ENCODE assay signal across 21 cellular contexts in genomic region chr20:64091340-64091739, GRCh38. TPM values are rescaled to one million over a fixed set of nuclear protein-coding genes. Genes with fewer than 3 reads are reported as not detected.
DNase-seq lines count a peak whose midpoint lies in the region; ATAC-seq and TF ChIP-seq lines count a peak whose summit lies in the region.
"Had no signal": no experiment of that assay in that cellular context is flagged by ENCODE, and none has a peak within 500 bp of the region (broad histone marks: within the 10 kb centered on the region; RNA-seq: fewer than 3 reads in every experiment).

No MANE protein-coding gene starts in this region.

- H3K4me1 Mint-ChIP-seq in activated naive CD4-positive, alpha-beta T cell treated with anti-CD3 and anti-CD28 coated beads, Interleukin-2, amount 10 ng/mL, durations not matched to agents 7 days and 5 days, result no peaks in the 10 kb centered on the region
- H3K4me1 Mint-ChIP-seq in endothelial cell (ENCODE audit: unreplicated experiment), result peaks cover 9% of the 10 kb centered on the region

- peaks cover 12% of the 10 kb centered on the region for H3K9me3 Mint-ChIP-seq in activated naive CD4-positive, alpha-beta T cell treated with anti-CD3 and anti-CD28 coated beads, Interleukin-2, amount 10 ng/mL, durations not matched to agents 7 days and 5 days
- no peaks in the 10 kb centered on the region for H3K9me3 Mint-ChIP-seq in endothelial cell (ENCODE audit: unreplicated experiment)
- H3K9me3 Mint-ChIP-seq: GM23338 had no signal

- no peak for TF ChIP-seq CTCF in endothelial cell (IDR thresholded peaks at IDR 0.05; ENCODE audit: unreplicated experiment)

- peak overlapping the region; percentile 13 for H3K27ac Mint-ChIP-seq in activated naive CD4-positive, alpha-beta T cell treated with anti-CD3 and anti-CD28 coated beads, Interleukin-2, amount 10 ng/mL, durations not matched to agents 7 days and 5 days
- peak overlapping the region; percentile 11 for H3K27ac Mint-ChIP-seq in endothelial cell (ENCODE audit: unreplicated experiment)
- H3K27ac Mint-ChIP-seq: CD8-positive, alpha-beta T cell; GM23338 had no signal

- no peak for ATAC-seq in GM21528 (IDR thresholded peaks at IDR 0.05; ENCODE audit: low FRiP score, unreplicated experiment)
- ATAC-seq: CD8-positive, alpha-beta T cell had no signal

- no peak overlapping the region for H3K4me3 Mint-ChIP-seq in activated naive CD4-positive, alpha-beta T cell treated with anti-CD3 and anti-CD28 coated beads, Interleukin-2, amount 10 ng/mL, durations not matched to agents 7 days and 5 days
- peak overlapping the region; percentile 19 for H3K4me3 Mint-ChIP-seq in endothelial cell (ENCODE audit: unreplicated experiment)
- H3K4me3 Mint-ChIP-seq: CD8-positive, alpha-beta T cell; GM23338 had no signal

- CTCF ChIA-PET in activated naive CD4-positive, alpha-beta T cell treated with anti-CD3 and anti-CD28 coated beads, Interleukin-2, amount 10 ng/mL, durations not matched to agents 7 days and 5 days (lab: Charles Lee), result no interaction called here

- H3K36me3 Mint-ChIP-seq in activated naive CD4-positive, alpha-beta T cell treated with anti-CD3 and anti-CD28 coated beads, Interleukin-2, amount 10 ng/mL, durations not matched to agents 7 days and 5 days, result no peaks in the 10 kb centered on the region
- peaks cover 12% of the 10 kb centered on the region for H3K36me3 Mint-ChIP-seq in endothelial cell (ENCODE audit: low read depth, unreplicated experiment)
- H3K36me3 Mint-ChIP-seq: CD8-positive, alpha-beta T cell had no signal

- H3K27ac ChIP-seq in angular gyrus (ENCODE audit: low read depth, low read length), result peak overlapping the region; percentile 92

- DNase-seq in activated naive CD4-positive, alpha-beta T cell treated with anti-CD3 and anti-CD28 coated beads, Interleukin-2, amount 10 ng/mL, durations not matched to agents 7 days and 5 days, result no peak
- DNase-seq in activated naive CD4-positive, alpha-beta T cell (lab: John Stamatoyannopoulos, UW), result no peak
- DNase-seq in endothelial cell (ENCODE audit: low spot score) (no peak), retina (peak; percentile 42), GM03348 (ENCODE audit: low spot score) (no peak)
- DNase-seq: AML-193; C1 segment of cervical spinal cord; CD8-positive, alpha-beta T cell; DND-41; HCEC 1CT; Kasumi-1; NCI-H1105; NCI-H2029; NCI-H446 treated with DMSO at 0.1 percent for 48 hours; OCI-M1; Right ventricle myocardium superior had no signal

- H3K27me3 Mint-ChIP-seq in activated naive CD4-positive, alpha-beta T cell treated with anti-CD3 and anti-CD28 coated beads, Interleukin-2, amount 10 ng/mL, durations not matched to agents 7 days and 5 days, result peaks cover 27% of the 10 kb centered on the region
- peaks cover 28% of the 10 kb centered on the region for H3K27me3 Mint-ChIP-seq in endothelial cell (ENCODE audit: unreplicated experiment)

RNA-seq across cellular contexts. Expression of gene LKAAEAR1, which starts 7.1 kb away (rescaled TPM):
- not detected for total RNA-seq in endothelial cell (ENCODE audit: unreplicated experiment)
- total RNA-seq: A172, GM23338, Right ventricle myocardium superior had no signal

RNA-seq across cellular contexts. Expression of gene OPRL1, which starts 11.5 kb away (rescaled TPM):
- 10.2 TPM for total RNA-seq in endothelial cell (ENCODE audit: unreplicated experiment)

RNA-seq across cellular contexts. Expression of gene RGS19, which starts 12.0 kb away (rescaled TPM):
- 26.2 TPM for total RNA-seq in endothelial cell (ENCODE audit: unreplicated experiment)

RNA-seq across cellular contexts. Expression of gene NPBWR2, which starts 16.0 kb away (rescaled TPM):
- not detected for total RNA-seq in endothelial cell (ENCODE audit: unreplicated experiment)
- total RNA-seq: A172; CD8-positive, alpha-beta T cell; GM23338; Right ventricle myocardium superior; SK-MEL-5 had no signal

RNA-seq across cellular contexts. Expression of gene TCEA2, which starts 28.3 kb away (rescaled TPM):
- 123 TPM for total RNA-seq in endothelial cell (ENCODE audit: unreplicated experiment)
